9 cellular contexts compared by ENCODE assay signal in the genomic region with DNA sequence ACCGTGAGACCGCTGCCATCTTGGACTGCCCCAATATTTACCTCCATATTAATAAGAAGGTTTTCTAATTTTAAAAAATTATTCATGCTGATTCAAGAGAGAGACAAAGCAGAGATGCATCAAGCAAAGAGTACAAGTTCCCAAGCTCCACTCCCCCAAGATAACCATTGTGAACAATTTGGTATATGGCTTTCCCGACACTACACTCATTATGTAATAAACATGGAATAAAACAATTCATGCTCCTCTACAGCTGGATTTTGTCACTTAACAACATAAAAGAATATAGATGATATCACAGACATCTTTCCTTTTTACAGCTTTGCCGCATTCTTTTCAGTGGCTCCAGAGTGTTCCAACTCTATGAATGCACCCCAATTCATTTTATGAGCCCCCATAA.
"Had no signal": no experiment of that assay in that cellular context is flagged by ENCODE, and none has a peak within 500 bp of the region (broad histone marks: within the 10 kb centered on the region; RNA-seq: fewer than 3 reads in every experiment).

No MANE protein-coding gene starts in this region.

- H3K27ac ChIP-seq: GM23248 had no signal

- H3K4me3 ChIP-seq: GM23248, K562 had no signal

- DNase-seq: GM23248, GOT3, H9, HCEC 1CT, IMR-90, KG1 had no signal

- H3K9ac ChIP-seq: GM23248 had no signal

- H2AFZ ChIP-seq: GM23248 had no signal

- ATAC-seq: K562 had no signal

- FAIRE-seq: H54, HTR-8/SVneo, K562 had no signal
